ENCODE assay signal across 9 cellular contexts in the genomic region with DNA sequence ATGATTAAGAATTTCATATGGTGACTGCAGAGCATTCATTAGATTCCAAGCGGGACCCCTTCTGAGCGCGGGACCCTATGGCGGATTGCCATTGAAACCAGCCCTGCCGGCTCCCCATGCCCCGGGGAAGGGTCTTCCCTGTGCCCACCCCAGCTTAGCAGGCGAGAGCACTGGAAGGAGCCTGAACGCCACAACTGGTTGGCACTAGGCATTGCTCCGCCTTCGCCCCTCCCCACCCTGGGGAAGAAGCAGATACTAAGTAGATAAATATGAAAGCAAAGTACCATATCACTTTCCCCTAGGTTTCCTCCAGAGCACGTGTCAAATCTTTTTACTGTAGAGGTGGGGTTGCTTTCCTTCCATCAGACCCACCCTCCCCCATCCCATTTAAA.
DNase-seq lines count a peak whose midpoint lies in the region; ATAC-seq and TF ChIP-seq lines count a peak whose summit lies in the region.
"Had no signal": no experiment of that assay in that cellular context is flagged by ENCODE, and none has a peak within 500 bp of the region (broad histone marks: within the 10 kb centered on the region; RNA-seq: fewer than 3 reads in every experiment).

No MANE protein-coding gene starts in this region.

- no peak overlapping the region for H3K27ac ChIP-seq in mesodermal cell (ENCODE audit: low read depth, low read length, severe bottlenecking)

- H3K27ac Mint-ChIP-seq in dendritic cell treated with granulocyte-macrophage colony-stimulating factor and Interleukin-4, amounts not matched to agents 40 ng/mL and 50 ng/mL, for 4 days: no peak overlapping the region

- no peaks in the 10 kb centered on the region for H3K9me3 Mint-ChIP-seq in dendritic cell treated with granulocyte-macrophage colony-stimulating factor and Interleukin-4, amounts not matched to agents 40 ng/mL and 50 ng/mL, for 4 days

- peaks cover 9% of the 10 kb centered on the region for H3K4me1 Mint-ChIP-seq in dendritic cell treated with granulocyte-macrophage colony-stimulating factor and Interleukin-4, amounts not matched to agents 40 ng/mL and 50 ng/mL, for 4 days (ENCODE audit: low read depth)

- no peaks in the 10 kb centered on the region for H3K9me3 ChIP-seq in mesodermal cell (ENCODE audit: control insufficient read depth, low read length)

- H3K4me3 ChIP-seq in mesodermal cell (ENCODE audit: extremely low read depth, insufficient read depth, low read length, poor library complexity, severe bottlenecking): peak overlapping the region; percentile 42
- H3K4me3 ChIP-seq in lower leg skin (ENCODE audit: low read depth, poor library complexity, severe bottlenecking): no peak overlapping the region

- 6 to 9% methylated on average over 5 to 6 of the region's 11 CpGs for WGBS in mesodermal cell (ENCODE audit: insufficient coverage in 2 of 2), 2 experiments
- WGBS in lower leg skin, 2 donors: 1 to 2% methylated on average over 11 of the region's 11 CpGs

- DNase-seq in Right ventricle myocardium inferior (ENCODE audit: missing footprints) (peak; percentile 69), cardiac septum (ENCODE audit: low spot score) (no peak), GDM1 (lab: John Stamatoyannopoulos, UW) (no peak), NCI-H1436 (lab: John Stamatoyannopoulos, UW) (no peak), lower leg skin (ENCODE audit: low spot score in 2 of 2) (no peak)
- DNase-seq: NCI-H1417 treated with DMSO at 0.1 percent for 48 hours had no signal

- intact Hi-C loops in Right ventricle myocardium inferior (cut with DNase I) (no loop called here), cardiac septum (cut with DNase I) (no loop called here), lower leg skin (cut with DNase I; ENCODE audit: low total_unique reads) (no loop called here)
- intact Hi-C loops in dendritic cell treated with granulocyte-macrophage colony-stimulating factor and Interleukin-4, amounts not matched to agents 40 ng/mL and 50 ng/mL, for 4 days (cut with micrococcal nuclease): no loop called here

- TF ChIP-seq POLR2A in lower leg skin (IDR thresholded peaks at IDR 0.05): no peak

- no peaks in the 10 kb centered on the region for H3K36me3 Mint-ChIP-seq in dendritic cell treated with granulocyte-macrophage colony-stimulating factor and Interleukin-4, amounts not matched to agents 40 ng/mL and 50 ng/mL, for 4 days (ENCODE audit: low read depth)

- no peaks in the 10 kb centered on the region for H3K4me1 ChIP-seq in mesodermal cell (ENCODE audit: control insufficient read depth, insufficient read depth, low read length, poor library complexity, severe bottlenecking)

- peak overlapping the region; percentile 66 for H3K4me3 Mint-ChIP-seq in dendritic cell treated with granulocyte-macrophage colony-stimulating factor and Interleukin-4, amounts not matched to agents 40 ng/mL and 50 ng/mL, for 4 days

- peaks cover 37% of the 10 kb centered on the region for H3K27me3 Mint-ChIP-seq in dendritic cell treated with granulocyte-macrophage colony-stimulating factor and Interleukin-4, amounts not matched to agents 40 ng/mL and 50 ng/mL, for 4 days

- no peak for TF ChIP-seq CTCF in lower leg skin (IDR thresholded peaks at IDR 0.05)

- H3K36me3 ChIP-seq in mesodermal cell (ENCODE audit: control insufficient read depth, insufficient read depth, low read length): no peaks in the 10 kb centered on the region

- ATAC-seq in Right ventricle myocardium inferior (no peak), HG03378 (IDR thresholded peaks at IDR 0.05; ENCODE audit: unreplicated experiment) (no peak)
